In genomic region chr3:179551383-179551782, GRCh38 we compare ENCODE assay signal across 1 cellular context.
TF ChIP-seq lines count a peak whose summit lies in the region.

No MANE protein-coding gene starts in this region.

TF ChIP-seq in IMR-90, 13 proteins besides CTCF, POLR2A, EP300 and RAD21 (continued from another document):
- TF ChIP-seq ELK1 (IDR thresholded peaks at IDR 0.05; ENCODE audit: borderline replicate concordance, low read depth, low read length): no peak
- TF ChIP-seq RCOR1 (IDR thresholded peaks at IDR 0.05; ENCODE audit: insufficient replicate concordance, low read length): no peak
- TF ChIP-seq MAZ (IDR thresholded peaks at IDR 0.05; ENCODE audit: borderline replicate concordance, low read depth, low read length): no peak
- TF ChIP-seq BHLHE40 (IDR thresholded peaks at IDR 0.05; ENCODE audit: low read depth, low read length): no peak
- TF ChIP-seq FOS (IDR thresholded peaks at IDR 0.05; ENCODE audit: low read depth, low read length): no peak
- TF ChIP-seq MAFK (IDR thresholded peaks at IDR 0.05; ENCODE audit: low read depth, low read length): no peak
- TF ChIP-seq CEBPB (IDR thresholded peaks at IDR 0.05; ENCODE audit: low read depth, low read length): no peak
TF ChIP-seq in IMR-90: peak in this region for 0.
